ENCODE assay signal across 1 cellular context in the genomic region with DNA sequence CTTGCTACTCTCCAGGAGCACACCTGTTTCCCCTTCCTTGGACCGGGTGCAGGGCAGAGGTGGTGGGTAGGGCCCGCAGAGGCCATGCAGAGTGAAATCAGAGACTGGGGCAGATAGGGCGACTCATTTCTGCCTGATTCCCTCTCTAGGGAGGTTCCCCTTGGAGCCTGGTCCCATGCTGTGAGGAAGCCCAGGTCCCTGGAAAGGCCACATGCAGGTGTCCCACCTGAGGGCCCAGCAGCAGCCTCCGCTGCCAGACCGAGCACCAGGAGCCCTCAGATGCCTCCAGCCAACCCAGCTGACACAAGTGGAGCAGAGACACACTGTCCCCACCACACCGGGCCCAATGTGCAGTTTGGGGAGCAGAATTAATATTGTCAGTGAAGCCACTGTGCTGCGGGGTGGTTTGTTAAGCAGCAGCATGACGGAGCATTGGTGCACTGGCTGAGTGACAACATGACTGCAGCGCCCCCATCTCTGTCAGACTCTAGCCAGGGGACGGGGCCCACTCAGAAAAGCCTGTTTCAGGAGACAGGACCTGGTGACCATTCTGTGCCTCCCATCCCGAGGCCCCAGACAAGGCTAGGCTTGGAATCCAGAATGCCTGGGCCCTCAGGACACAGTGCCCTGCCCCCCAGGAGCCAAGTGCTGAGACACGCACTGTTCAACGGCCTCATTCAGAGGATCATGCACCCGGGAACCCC.
TF ChIP-seq lines count a peak whose summit lies in the region.

No MANE protein-coding gene starts in this region.

TF ChIP-seq in K562, 482 proteins besides CTCF, POLR2A, EP300 and RAD21 (continued from another document):
- TF ChIP-seq, protein P1, sequence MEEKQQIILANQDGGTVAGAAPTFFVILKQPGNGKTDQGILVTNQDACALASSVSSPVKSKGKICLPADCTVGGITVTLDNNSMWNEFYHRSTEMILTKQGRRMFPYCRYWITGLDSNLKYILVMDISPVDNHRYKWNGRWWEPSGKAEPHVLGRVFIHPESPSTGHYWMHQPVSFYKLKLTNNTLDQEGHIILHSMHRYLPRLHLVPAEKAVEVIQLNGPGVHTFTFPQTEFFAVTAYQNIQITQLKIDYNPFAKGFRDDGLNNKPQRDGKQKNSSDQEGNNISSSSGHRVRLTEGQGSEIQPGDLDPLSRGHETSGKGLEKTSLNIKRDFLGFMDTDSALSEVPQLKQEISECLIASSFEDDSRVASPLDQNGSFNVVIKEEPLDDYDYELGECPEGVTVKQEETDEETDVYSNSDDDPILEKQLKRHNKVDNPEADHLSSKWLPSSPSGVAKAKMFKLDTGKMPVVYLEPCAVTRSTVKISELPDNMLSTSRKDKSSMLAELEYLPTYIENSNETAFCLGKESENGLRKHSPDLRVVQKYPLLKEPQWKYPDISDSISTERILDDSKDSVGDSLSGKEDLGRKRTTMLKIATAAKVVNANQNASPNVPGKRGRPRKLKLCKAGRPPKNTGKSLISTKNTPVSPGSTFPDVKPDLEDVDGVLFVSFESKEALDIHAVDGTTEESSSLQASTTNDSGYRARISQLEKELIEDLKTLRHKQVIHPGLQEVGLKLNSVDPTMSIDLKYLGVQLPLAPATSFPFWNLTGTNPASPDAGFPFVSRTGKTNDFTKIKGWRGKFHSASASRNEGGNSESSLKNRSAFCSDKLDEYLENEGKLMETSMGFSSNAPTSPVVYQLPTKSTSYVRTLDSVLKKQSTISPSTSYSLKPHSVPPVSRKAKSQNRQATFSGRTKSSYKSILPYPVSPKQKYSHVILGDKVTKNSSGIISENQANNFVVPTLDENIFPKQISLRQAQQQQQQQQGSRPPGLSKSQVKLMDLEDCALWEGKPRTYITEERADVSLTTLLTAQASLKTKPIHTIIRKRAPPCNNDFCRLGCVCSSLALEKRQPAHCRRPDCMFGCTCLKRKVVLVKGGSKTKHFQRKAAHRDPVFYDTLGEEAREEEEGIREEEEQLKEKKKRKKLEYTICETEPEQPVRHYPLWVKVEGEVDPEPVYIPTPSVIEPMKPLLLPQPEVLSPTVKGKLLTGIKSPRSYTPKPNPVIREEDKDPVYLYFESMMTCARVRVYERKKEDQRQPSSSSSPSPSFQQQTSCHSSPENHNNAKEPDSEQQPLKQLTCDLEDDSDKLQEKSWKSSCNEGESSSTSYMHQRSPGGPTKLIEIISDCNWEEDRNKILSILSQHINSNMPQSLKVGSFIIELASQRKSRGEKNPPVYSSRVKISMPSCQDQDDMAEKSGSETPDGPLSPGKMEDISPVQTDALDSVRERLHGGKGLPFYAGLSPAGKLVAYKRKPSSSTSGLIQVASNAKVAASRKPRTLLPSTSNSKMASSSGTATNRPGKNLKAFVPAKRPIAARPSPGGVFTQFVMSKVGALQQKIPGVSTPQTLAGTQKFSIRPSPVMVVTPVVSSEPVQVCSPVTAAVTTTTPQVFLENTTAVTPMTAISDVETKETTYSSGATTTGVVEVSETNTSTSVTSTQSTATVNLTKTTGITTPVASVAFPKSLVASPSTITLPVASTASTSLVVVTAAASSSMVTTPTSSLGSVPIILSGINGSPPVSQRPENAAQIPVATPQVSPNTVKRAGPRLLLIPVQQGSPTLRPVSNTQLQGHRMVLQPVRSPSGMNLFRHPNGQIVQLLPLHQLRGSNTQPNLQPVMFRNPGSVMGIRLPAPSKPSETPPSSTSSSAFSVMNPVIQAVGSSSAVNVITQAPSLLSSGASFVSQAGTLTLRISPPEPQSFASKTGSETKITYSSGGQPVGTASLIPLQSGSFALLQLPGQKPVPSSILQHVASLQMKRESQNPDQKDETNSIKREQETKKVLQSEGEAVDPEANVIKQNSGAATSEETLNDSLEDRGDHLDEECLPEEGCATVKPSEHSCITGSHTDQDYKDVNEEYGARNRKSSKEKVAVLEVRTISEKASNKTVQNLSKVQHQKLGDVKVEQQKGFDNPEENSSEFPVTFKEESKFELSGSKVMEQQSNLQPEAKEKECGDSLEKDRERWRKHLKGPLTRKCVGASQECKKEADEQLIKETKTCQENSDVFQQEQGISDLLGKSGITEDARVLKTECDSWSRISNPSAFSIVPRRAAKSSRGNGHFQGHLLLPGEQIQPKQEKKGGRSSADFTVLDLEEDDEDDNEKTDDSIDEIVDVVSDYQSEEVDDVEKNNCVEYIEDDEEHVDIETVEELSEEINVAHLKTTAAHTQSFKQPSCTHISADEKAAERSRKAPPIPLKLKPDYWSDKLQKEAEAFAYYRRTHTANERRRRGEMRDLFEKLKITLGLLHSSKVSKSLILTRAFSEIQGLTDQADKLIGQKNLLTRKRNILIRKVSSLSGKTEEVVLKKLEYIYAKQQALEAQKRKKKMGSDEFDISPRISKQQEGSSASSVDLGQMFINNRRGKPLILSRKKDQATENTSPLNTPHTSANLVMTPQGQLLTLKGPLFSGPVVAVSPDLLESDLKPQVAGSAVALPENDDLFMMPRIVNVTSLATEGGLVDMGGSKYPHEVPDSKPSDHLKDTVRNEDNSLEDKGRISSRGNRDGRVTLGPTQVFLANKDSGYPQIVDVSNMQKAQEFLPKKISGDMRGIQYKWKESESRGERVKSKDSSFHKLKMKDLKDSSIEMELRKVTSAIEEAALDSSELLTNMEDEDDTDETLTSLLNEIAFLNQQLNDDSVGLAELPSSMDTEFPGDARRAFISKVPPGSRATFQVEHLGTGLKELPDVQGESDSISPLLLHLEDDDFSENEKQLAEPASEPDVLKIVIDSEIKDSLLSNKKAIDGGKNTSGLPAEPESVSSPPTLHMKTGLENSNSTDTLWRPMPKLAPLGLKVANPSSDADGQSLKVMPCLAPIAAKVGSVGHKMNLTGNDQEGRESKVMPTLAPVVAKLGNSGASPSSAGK (IDR thresholded peaks at IDR 0.05): no peak
